12 cellular contexts compared by ENCODE assay signal in the genomic region with DNA sequence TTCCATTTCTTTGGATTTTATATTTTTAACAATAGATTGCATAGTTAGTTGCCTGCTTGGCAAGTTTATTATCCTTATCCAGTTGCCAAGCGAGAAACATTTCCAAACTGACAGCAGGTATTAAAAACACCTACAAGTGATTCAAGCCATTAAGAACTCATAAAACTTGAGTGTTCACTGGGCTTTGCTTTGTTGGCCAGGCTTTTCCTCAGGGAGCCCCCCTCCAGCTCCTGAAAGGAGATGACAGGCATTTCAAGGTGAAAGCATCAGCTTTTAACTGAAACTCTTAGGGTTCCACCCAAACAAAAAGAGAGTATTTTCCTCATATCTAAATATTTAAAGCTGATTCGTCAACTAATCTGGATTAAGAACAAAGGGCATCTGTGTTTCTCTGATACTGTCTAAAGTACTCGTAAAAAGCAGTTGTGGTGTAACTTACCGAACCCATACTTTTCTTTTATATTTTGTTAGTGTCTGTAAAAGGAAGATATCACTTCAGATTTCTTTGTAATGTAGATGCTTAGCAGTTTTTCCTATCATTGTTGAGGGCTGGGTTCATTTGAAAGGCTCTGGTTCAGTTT.
"Had no signal": no experiment of that assay in that cellular context is flagged by ENCODE, and none has a peak within 500 bp of the region (broad histone marks: within the 10 kb centered on the region; RNA-seq: fewer than 3 reads in every experiment).

No MANE protein-coding gene starts in this region.

- H3K9me3 ChIP-seq: adrenal gland, colonic mucosa, heart right ventricle, pancreas, stomach, thyroid gland, uterus had no signal

- H3K4me1 ChIP-seq: adrenal gland, colonic mucosa, heart right ventricle, pancreas, stomach, thyroid gland, uterus had no signal

- H3K27me3 ChIP-seq: adrenal gland, colonic mucosa, heart right ventricle, stomach, thyroid gland, uterus had no signal

- H3K4me3 ChIP-seq: adrenal gland, colonic mucosa, heart right ventricle, pancreas, stomach, thyroid gland, uterus had no signal

- DNase-seq: activated CD4-positive, alpha-beta T cell treated with anti-CD3 and anti-CD28 coated beads, Interleukin-2, amount 50 U/mL, for 1 hour; activated naive CD4-positive, alpha-beta T cell treated with anti-CD3 and anti-CD28 coated beads, Interleukin-2, amount 50 U/mL, for 16 hours; adrenal gland; colonic mucosa; effector CD4-positive, alpha-beta T cell; foreskin melanocyte; heart right ventricle; pancreas; stomach; thyroid gland; uterus had no signal

- H3K27ac ChIP-seq: adrenal gland, colonic mucosa, heart right ventricle, pancreas, stomach, thyroid gland, uterus had no signal

- FAIRE-seq: pancreas, TTC549 had no signal

- ATAC-seq: heart right ventricle, pancreas had no signal

- H3K36me3 ChIP-seq: adrenal gland, colonic mucosa, heart right ventricle, pancreas, stomach, thyroid gland, uterus had no signal
